ENCODE assay signal across 7 cellular contexts in genomic region chr3:185009650-185010049, GRCh38.
"Had no signal": no experiment of that assay in that cellular context is flagged by ENCODE, and none has a peak within 500 bp of the region (broad histone marks: within the 10 kb centered on the region; RNA-seq: fewer than 3 reads in every experiment).

No MANE protein-coding gene starts in this region.

- H3K4me3 ChIP-seq: K562 had no signal

- H3K4me1 Mint-ChIP-seq: IgD-negative memory B cell had no signal

- DNase-seq: IMR-90, KBM-7 had no signal

- H3K4me3 Mint-ChIP-seq: IgD-negative memory B cell had no signal

- H3K27me3 Mint-ChIP-seq: IgD-negative memory B cell had no signal

- FAIRE-seq: HepG2, HTR-8/SVneo, K562 had no signal

- H3K27ac ChIP-seq: HL-60 had no signal

- ATAC-seq: HepG2, K562 had no signal
